Comparison of ENCODE assay signal across 8 cellular contexts in the genomic region with DNA sequence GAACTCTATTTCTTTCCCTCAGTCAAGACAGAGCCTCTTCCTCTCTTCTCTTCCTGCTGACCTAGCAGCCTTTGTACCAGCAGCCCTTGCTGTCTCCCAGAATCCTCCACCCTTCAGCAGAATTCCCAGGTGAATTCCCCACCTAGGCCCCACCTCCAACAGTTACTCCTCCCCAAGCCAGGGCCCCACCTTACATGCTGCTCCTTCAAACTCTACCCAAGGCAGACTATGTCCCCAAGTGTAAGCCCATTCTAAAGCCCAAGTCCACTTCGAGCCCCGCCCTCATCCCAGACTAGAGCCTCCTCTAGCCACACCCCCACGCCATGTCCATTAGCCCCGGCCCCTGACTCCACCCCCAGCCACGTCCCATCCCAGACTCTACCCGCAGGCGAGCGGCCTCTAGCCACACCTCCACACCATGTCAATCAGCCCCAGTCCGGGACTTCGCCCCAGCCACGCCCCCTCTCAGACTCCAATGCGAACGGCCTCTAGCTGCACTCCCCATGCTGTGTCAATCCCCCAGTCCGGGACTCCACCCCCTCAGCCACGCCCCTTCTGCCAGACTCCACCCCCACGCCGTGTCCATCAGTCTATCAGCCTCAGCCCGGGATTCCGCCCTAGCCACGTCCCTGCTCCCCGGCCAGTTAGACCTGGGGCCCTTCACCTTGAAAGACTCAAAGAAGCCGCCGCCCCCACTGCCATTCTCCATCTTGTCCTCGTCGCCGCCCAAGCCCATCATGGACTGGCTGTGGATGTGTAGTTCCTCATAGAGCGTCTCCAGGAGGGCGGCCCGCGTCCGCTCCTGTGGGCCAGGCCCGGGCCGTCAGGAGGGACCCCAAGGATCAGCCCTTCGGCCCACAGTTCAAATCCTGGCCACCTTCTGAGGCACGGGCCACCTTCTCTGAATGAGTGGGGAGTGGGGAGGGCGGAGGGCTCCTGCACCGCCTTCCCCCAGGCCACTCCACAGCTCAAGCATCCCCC.
DNase-seq lines count a peak whose midpoint lies in the region; ATAC-seq, FAIRE-seq and TF ChIP-seq lines count a peak whose summit lies in the region.

No MANE protein-coding gene starts in this region.

- H3K9me3 Mint-ChIP-seq in brain, result no peaks in the 10 kb centered on the region

- no peak for TF ChIP-seq CTCF in brain (conservative IDR thresholded peaks at IDR 0.05)
- no peak for TF ChIP-seq CTCF in D721Med (IDR thresholded peaks at IDR 0.05; ENCODE audit: insufficient read depth, missing control alignments)

- peaks cover 4% of the 10 kb centered on the region for H3K27me3 Mint-ChIP-seq in brain

- H3K4me3 Mint-ChIP-seq in brain, result peak overlapping the region in 2 of 5 experiments; percentile 42 to 53

- no peak for FAIRE-seq in D721Med (lab: Jason Lieb, UNC)

- ATAC-seq in HG02588 (IDR thresholded peaks at IDR 0.05; ENCODE audit: unreplicated experiment), result peak; percentile 52

- peak; percentile 99 for DNase-seq in ELF-1 (ENCODE audit: low read depth, low spot score)
- DNase-seq in RPMI7951 (ENCODE audit: low read depth), result peak; percentile 23
- peak; percentile 92 for DNase-seq in iris pigment epithelial cell (ENCODE audit: low read depth)
- peak; percentile 54 to 60 for DNase-seq in stimulated activated CD4-positive, alpha-beta T cell treated with anti-CD3 and anti-CD28 coated beads, Interleukin-2, amount 100 ng/mL, for 48 hours
- DNase-seq in D721Med (ENCODE audit: insufficient read length, low spot score), result no peak
- no peak for DNase-seq in DMS79 (lab: John Stamatoyannopoulos, UW)

- peaks cover 16% of the 10 kb centered on the region for H3K4me1 Mint-ChIP-seq in brain

- no peaks in the 10 kb centered on the region for H3K36me3 Mint-ChIP-seq in brain

- peak overlapping the region in 3 of 5 experiments; percentile 39 to 82 (median 59) for H3K27ac Mint-ChIP-seq in brain

Comparison
In these comparisons a context has a peak if more than half of its experiments do, and no peak if none do; other contexts are left out.
1. DNase-seq: peak in ELF-1 (single experiment), RPMI7951 (single experiment), iris pigment epithelial cell (single experiment) and stimulated activated CD4-positive, alpha-beta T cell treated with anti-CD3 and anti-CD28 coated beads, Interleukin-2, amount 100 ng/mL, for 48 hours (2 of 2); none in D721Med (single experiment) and DMS79 (single experiment).